16 cellular contexts compared by ENCODE assay signal in the genomic region with DNA sequence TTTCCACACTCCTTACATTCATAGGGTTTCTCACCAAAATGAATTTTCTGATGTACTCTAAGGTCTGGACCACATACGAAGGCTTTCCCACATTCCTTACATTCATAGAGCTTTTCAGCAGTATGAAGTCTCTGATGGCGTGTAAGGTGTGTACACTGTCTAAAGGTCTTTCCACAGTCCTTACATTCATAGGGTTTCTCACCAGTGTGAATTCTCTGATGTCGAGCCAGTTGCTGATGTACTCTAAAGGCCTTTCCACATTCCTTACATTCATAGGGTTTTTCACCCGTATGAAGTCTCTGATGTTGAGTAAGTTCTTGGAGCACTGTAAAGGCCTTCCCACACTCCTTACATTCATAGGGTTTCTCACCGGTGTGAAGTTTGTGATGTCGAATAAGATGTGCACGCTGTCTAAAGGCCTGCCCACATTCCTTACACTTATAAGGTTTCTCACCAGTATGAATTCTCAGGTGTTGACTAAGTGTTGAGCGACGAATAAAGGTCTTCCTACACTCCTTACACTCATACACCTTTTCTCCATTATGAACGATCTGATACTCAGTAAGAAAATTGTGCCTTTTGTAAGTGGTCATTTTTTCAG. TPM values are rescaled to one million over a fixed set of nuclear protein-coding genes. Genes with fewer than 3 reads are reported as not detected.
DNase-seq lines count a peak whose midpoint lies in the region; ATAC-seq and TF ChIP-seq lines count a peak whose summit lies in the region.
"Had no signal": no experiment of that assay in that cellular context is flagged by ENCODE, and none has a peak within 500 bp of the region (broad histone marks: within the 10 kb centered on the region; RNA-seq: fewer than 3 reads in every experiment).

No MANE protein-coding gene starts in this region.

- TF ChIP-seq POLR2A in heart left ventricle (IDR thresholded peaks at IDR 0.05) = no peak

- ATAC-seq in GM18511 (IDR thresholded peaks at IDR 0.05; ENCODE audit: unreplicated experiment) (no peak), heart left ventricle (no peak), HG03469 (IDR thresholded peaks at IDR 0.05; ENCODE audit: unreplicated experiment) (no peak)
- ATAC-seq: GM23338 had no signal

- WGBS in heart left ventricle, 4 donors = 97 to 98% (median 97%) methylated on average over 10 of the region's 10 CpGs

- DNase-seq in Caki2 (ENCODE audit: low read depth) (peak; percentile 17), adipocyte (ENCODE audit: low read depth) (no peak), endothelial cell (ENCODE audit: low spot score) (no peak), heart left ventricle (no peak)
- DNase-seq: AML-193; CD4-positive, alpha-beta memory T cell; DMS 273 treated with DMSO at 0.1 percent for 48 hours; DMS53; DND-41; EL; H7 had no signal

- no peaks in the 10 kb centered on the region for H3K4me1 ChIP-seq in adipocyte (ENCODE audit: control insufficient read depth, insufficient read depth, low read length)
- H3K4me1 ChIP-seq in subcutaneous abdominal adipose tissue (ENCODE audit: control insufficient read depth in 5 of 5, insufficient read depth in 5 of 5, low read length in 5 of 5) = no peaks in the 10 kb centered on the region
- no peaks in the 10 kb centered on the region for H3K4me1 ChIP-seq in heart left ventricle

- H3K27me3 ChIP-seq in adipocyte (replicated peaks; ENCODE audit: control insufficient read depth, insufficient read depth, low read length) = no peaks in the 10 kb centered on the region
- H3K27me3 ChIP-seq in subcutaneous abdominal adipose tissue (ENCODE audit: control insufficient read depth in 5 of 5, insufficient read depth in 4 of 5, low read length in 5 of 5) = no peaks in the 10 kb centered on the region
- H3K27me3 ChIP-seq in heart left ventricle = no peaks in the 10 kb centered on the region

- intact Hi-C loops in heart left ventricle (cut with DNase I) = no loop called here

- peak overlapping the region; percentile 73 for H3K4me3 Mint-ChIP-seq in endothelial cell (ENCODE audit: unreplicated experiment)
- H3K4me3 Mint-ChIP-seq: CD14-positive monocyte; CD4-positive, alpha-beta memory T cell; GM23338 had no signal

- H3K4me1 Mint-ChIP-seq in endothelial cell (ENCODE audit: unreplicated experiment) = no peaks in the 10 kb centered on the region
- H3K4me1 Mint-ChIP-seq: CD14-positive monocyte; CD4-positive, alpha-beta memory T cell; GM23338 had no signal

- H3K27ac ChIP-seq in subcutaneous abdominal adipose tissue (ENCODE audit: low read depth, low read length) = no peak overlapping the region
- no peak overlapping the region for H3K27ac ChIP-seq in heart left ventricle

- H3K4me3 ChIP-seq in adipocyte (ENCODE audit: low read length) (peak overlapping the region; percentile 64), subcutaneous abdominal adipose tissue (ENCODE audit: low read depth in 1 of 5, low read length in 5 of 5) (peak overlapping the region in 4 of 5 donors; percentile 30 to 54 (median 42)), heart left ventricle (no peak overlapping the region)
- H3K4me3 ChIP-seq: GM23338 had no signal

- peaks cover 88% of the 10 kb centered on the region for H3K9me3 ChIP-seq in adipocyte (ENCODE audit: control insufficient read depth, low read length)
- H3K9me3 ChIP-seq in subcutaneous abdominal adipose tissue (ENCODE audit: control insufficient read depth in 5 of 5, low read length in 5 of 5) = peaks cover 29 to 59% (median 38%) of the 10 kb centered on the region in 5 donors
- H3K9me3 ChIP-seq in heart left ventricle = peaks cover 0 to 96% (median 44%) of the 10 kb centered on the region in 12 donors

- peaks cover 19% of the 10 kb centered on the region for H3K9me3 Mint-ChIP-seq in endothelial cell (ENCODE audit: unreplicated experiment)

- in situ Hi-C loops in Caki2 (cut with HindIII; ENCODE audit: low pct_unique_long_range_greater_than_20kb, low sequenced_read_pairs) = no loop called here

- H3K27me3 Mint-ChIP-seq in endothelial cell (ENCODE audit: unreplicated experiment) = no peaks in the 10 kb centered on the region
- H3K27me3 Mint-ChIP-seq: CD4-positive, alpha-beta memory T cell had no signal

- no peak overlapping the region for H3K27ac Mint-ChIP-seq in endothelial cell (ENCODE audit: unreplicated experiment)
- H3K27ac Mint-ChIP-seq: CD14-positive monocyte; CD4-positive, alpha-beta memory T cell; GM23338 had no signal

- H3K36me3 ChIP-seq in adipocyte (ENCODE audit: control insufficient read depth, insufficient read depth, low read length, severe bottlenecking) (peaks cover 41% of the 10 kb centered on the region), subcutaneous abdominal adipose tissue (ENCODE audit: control insufficient read depth in 5 of 5, insufficient read depth in 5 of 5, low read length in 5 of 5) (peaks cover 18 to 37% (median 26%) of the 10 kb centered on the region in 5 donors), heart left ventricle (peaks cover 4 to 73% (median 21%) of the 10 kb centered on the region in 9 donors)

- TF ChIP-seq CTCF in endothelial cell (IDR thresholded peaks at IDR 0.05; ENCODE audit: unreplicated experiment) (no peak), heart left ventricle (IDR thresholded peaks at IDR 0.05) (no peak)

- H3K9ac ChIP-seq in adipocyte (ENCODE audit: low read length) (no peak overlapping the region), subcutaneous abdominal adipose tissue (ENCODE audit: low read length in 5 of 5) (no peak overlapping the region)

- peaks cover 76% of the 10 kb centered on the region for H3K36me3 Mint-ChIP-seq in endothelial cell (ENCODE audit: low read depth, unreplicated experiment)

RNA-seq across cellular contexts. Expression of a gene that starts 38.1 kb away (rescaled TPM):
- 2.4 and 4.1 TPM in 2 replicates for total RNA-seq in Caki2 (2014; rRNA removed; shearing (Covaris generic); ENCODE audit: low replicate concordance)
- 13.9 TPM for total RNA-seq in endothelial cell (ENCODE audit: unreplicated experiment)
- 1 to 10 TPM; 1.3 to 5.1 (median 2.2) TPM for total RNA-seq in heart left ventricle
- polyA plus RNA-seq in heart left ventricle = 1 to 10 TPM in 1 of 2 donors, under 1 TPM in 1; 0.79 to 1.8 TPM

Comparison
In these comparisons a context has a peak if more than half of its experiments do, and no peak if none do; other contexts are left out.
1. H3K4me3 ChIP-seq: peak in adipocyte (single experiment) and subcutaneous abdominal adipose tissue (4 of 5); none in heart left ventricle (0 of 12).